ENCODE assay signal across 20 cellular contexts in the genomic region with DNA sequence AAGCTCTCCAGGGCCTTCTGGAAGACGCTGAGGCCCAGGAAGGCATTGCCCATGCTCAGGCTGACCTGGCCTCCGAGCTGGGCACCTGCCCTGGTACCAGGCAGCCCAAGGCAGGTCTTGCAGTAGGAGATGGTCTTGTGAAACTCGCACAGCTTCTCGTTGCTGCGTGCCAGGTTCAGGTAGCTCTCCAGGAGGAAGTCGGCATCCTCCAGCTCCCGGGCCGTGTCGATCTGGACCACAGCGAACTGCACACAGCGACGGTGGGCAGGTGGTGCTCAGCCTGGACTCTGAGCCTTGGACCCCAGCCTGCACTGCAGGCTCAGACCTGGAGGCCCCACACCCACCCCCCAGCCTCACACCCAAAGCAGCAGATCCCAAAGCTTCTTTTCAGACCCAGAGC. TPM values are rescaled to one million over a fixed set of nuclear protein-coding genes. Genes with fewer than 3 reads are reported as not detected.
"Had no signal": no experiment of that assay in that cellular context is flagged by ENCODE, and none has a peak within 500 bp of the region (broad histone marks: within the 10 kb centered on the region; RNA-seq: fewer than 3 reads in every experiment).

No MANE protein-coding gene starts in this region.

- H2AFZ ChIP-seq: hepatocyte had no signal

- H3K27me3 ChIP-seq: colonic mucosa, foreskin keratinocyte, hepatocyte, ovary, testis, transverse colon had no signal

- H3K27ac ChIP-seq: colonic mucosa, foreskin keratinocyte, hepatocyte, ovary, testis, transverse colon had no signal

- H3K4me2 ChIP-seq: hepatocyte had no signal

- H3K4me3 ChIP-seq: colonic mucosa, hepatocyte, ovary, testis, transverse colon had no signal

- H3K4me3 Mint-ChIP-seq: naive thymus-derived CD4-positive, alpha-beta T cell had no signal

- H3K4me1 ChIP-seq: colonic mucosa, foreskin keratinocyte, testis, transverse colon had no signal

- FAIRE-seq: kidney, small intestine had no signal

- ATAC-seq: foreskin keratinocyte, left cardiac atrium had no signal

- DNase-seq: colonic mucosa; dermis blood vessel endothelial cell; foreskin keratinocyte; head of caudate nucleus; kidney; left cardiac atrium; left ventricle myocardium superior; mesendoderm; naive thymus-derived CD4-positive, alpha-beta T cell; nucleus accumbens; ovary; small intestine; stimulated activated CD4-positive, alpha-beta T cell treated with anti-CD3 and anti-CD28 coated beads, Interleukin-12 subunit alpha, Interleukin-12 subunit beta, amount 100 ng/mL, for 4 hours; stimulated activated naive CD4-positive, alpha-beta T cell treated with Interleukin-2 at 50 U/mL for 16 hours; testis; transverse colon had no signal

- H3K79me2 ChIP-seq: hepatocyte had no signal

- H3K36me3 Mint-ChIP-seq: naive thymus-derived CD4-positive, alpha-beta T cell had no signal

- H3K9me3 ChIP-seq: colonic mucosa, ovary, testis, transverse colon had no signal

- H3K27me3 Mint-ChIP-seq: naive thymus-derived CD4-positive, alpha-beta T cell had no signal

- H3K36me3 ChIP-seq: colonic mucosa, ovary, transverse colon had no signal

RNA-seq across cellular contexts. Expression of gene RAPSN, which starts 1.0 kb away (rescaled TPM):
- total RNA-seq: cerebellum, colonic mucosa, epithelial cell of proximal tubule, hepatocyte, left cardiac atrium, transverse colon had no signal
- polyA plus RNA-seq: naive thymus-derived CD4-positive, alpha-beta T cell; neural cell had no signal
